ENCODE assay signal across 1 cellular context in genomic region chr5:126464959-126465358, GRCh38.
TF ChIP-seq lines count a peak whose summit lies in the region.

No MANE protein-coding gene starts in this region.

TF ChIP-seq in WTC11, 78 proteins besides CTCF, POLR2A, EP300 and RAD21 (continued from another document):
- TF ChIP-seq, protein P1, sequence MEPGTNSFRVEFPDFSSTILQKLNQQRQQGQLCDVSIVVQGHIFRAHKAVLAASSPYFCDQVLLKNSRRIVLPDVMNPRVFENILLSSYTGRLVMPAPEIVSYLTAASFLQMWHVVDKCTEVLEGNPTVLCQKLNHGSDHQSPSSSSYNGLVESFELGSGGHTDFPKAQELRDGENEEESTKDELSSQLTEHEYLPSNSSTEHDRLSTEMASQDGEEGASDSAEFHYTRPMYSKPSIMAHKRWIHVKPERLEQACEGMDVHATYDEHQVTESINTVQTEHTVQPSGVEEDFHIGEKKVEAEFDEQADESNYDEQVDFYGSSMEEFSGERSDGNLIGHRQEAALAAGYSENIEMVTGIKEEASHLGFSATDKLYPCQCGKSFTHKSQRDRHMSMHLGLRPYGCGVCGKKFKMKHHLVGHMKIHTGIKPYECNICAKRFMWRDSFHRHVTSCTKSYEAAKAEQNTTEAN (CRISPR knock-in tag; IDR thresholded peaks at IDR 0.05) = peak; percentile 79; the same call in 1 of the 2 replicates
- TF ChIP-seq GTF2I (CRISPR knock-in tag; conservative IDR thresholded peaks at IDR 0.05) = no peak
- TF ChIP-seq MXD4 (CRISPR knock-in tag; IDR thresholded peaks at IDR 0.05; ENCODE audit: borderline replicate concordance) = no peak
- TF ChIP-seq, protein P2, sequence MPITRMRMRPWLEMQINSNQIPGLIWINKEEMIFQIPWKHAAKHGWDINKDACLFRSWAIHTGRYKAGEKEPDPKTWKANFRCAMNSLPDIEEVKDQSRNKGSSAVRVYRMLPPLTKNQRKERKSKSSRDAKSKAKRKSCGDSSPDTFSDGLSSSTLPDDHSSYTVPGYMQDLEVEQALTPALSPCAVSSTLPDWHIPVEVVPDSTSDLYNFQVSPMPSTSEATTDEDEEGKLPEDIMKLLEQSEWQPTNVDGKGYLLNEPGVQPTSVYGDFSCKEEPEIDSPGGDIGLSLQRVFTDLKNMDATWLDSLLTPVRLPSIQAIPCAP (CRISPR knock-in tag; IDR thresholded peaks at IDR 0.05) = no peak
- no peak for TF ChIP-seq NR1H2 (CRISPR knock-in tag; IDR thresholded peaks at IDR 0.05)
- TF ChIP-seq SOX15 (CRISPR knock-in tag; IDR thresholded peaks at IDR 0.05) = no peak
